ENCODE assay signal across 13 cellular contexts in genomic region chr10:58775960-58776574, GRCh38.
DNase-seq lines count a peak whose midpoint lies in the region; ATAC-seq and TF ChIP-seq lines count a peak whose summit lies in the region.
"Had no signal": no experiment of that assay in that cellular context is flagged by ENCODE, and none has a peak within 500 bp of the region (broad histone marks: within the 10 kb centered on the region; RNA-seq: fewer than 3 reads in every experiment).

No MANE protein-coding gene starts in this region.

- H3K4me3 ChIP-seq in gastroesophageal sphincter (no peak overlapping the region), trophoblast cell (ENCODE audit: low read depth, low read length) (no peak overlapping the region), Caco-2 (ENCODE audit: low read depth, low read length) (no peak overlapping the region)
- H3K4me3 ChIP-seq: esophagus muscularis mucosa had no signal

- no peak overlapping the region for H3K9ac ChIP-seq in trophoblast cell (ENCODE audit: low read length)

- H3K4me1 Mint-ChIP-seq in Caco-2 (ENCODE audit: low read depth, unreplicated experiment) = peaks cover 17% of the 10 kb centered on the region
- H3K4me1 Mint-ChIP-seq in activated CD8-positive, alpha-beta memory T cell treated with anti-CD3 and anti-CD28 coated beads, Interleukin-2, amount 10 ng/mL, durations not matched to agents 7 days and 5 days = no peaks in the 10 kb centered on the region

- TF ChIP-seq POLR2A in gastroesophageal sphincter (IDR thresholded peaks at IDR 0.05) = no peak

- H3K23ac ChIP-seq in trophoblast cell (ENCODE audit: low read length) = no peak overlapping the region

- intact Hi-C loops in Caco-2 (cut with micrococcal nuclease; ENCODE audit: unreplicated experiment) = no loop called here

- no peak overlapping the region for H4K8ac ChIP-seq in trophoblast cell (ENCODE audit: low read depth, low read length)

- H3K27me3 ChIP-seq in gastroesophageal sphincter (no peaks in the 10 kb centered on the region), trophoblast cell (ENCODE audit: insufficient read depth, low read length) (no peaks in the 10 kb centered on the region), Caco-2 (replicated peaks; ENCODE audit: control insufficient read depth, insufficient read depth, low read length) (no peaks in the 10 kb centered on the region)
- H3K27me3 ChIP-seq: esophagus muscularis mucosa had no signal

- no peak overlapping the region for H4K12ac ChIP-seq in trophoblast cell (ENCODE audit: low read depth, low read length)

- ATAC-seq in SK-N-SH treated with all-trans-retinoic acid at 6 μM for 48 hours (peak; percentile 75), gastroesophageal sphincter (peak; percentile 80)
- ATAC-seq in activated CD8-positive, alpha-beta memory T cell treated with anti-CD3 and anti-CD28 coated beads, Interleukin-2, amount 10 ng/mL, durations not matched to agents 7 days and 5 days = no peak
- ATAC-seq: stimulated activated naive CD8-positive, alpha-beta T cell treated with anti-CD3 and anti-CD28 coated beads, Interleukin-15, Interleukin-2, amounts not matched to agents 100 U/mL and 50 U/mL, for 24 hours had no signal

- H2AK5ac ChIP-seq in trophoblast cell (ENCODE audit: low read length) = no peak overlapping the region

- H2BK5ac ChIP-seq in trophoblast cell (ENCODE audit: low read depth, low read length, poor library complexity) = peak overlapping the region; percentile 31

- H2BK120ac ChIP-seq in trophoblast cell (ENCODE audit: insufficient read depth, low read length, poor library complexity) = no peak overlapping the region

- H4K91ac ChIP-seq in trophoblast cell (ENCODE audit: low read depth, low read length) = no peak overlapping the region

- no peaks in the 10 kb centered on the region for H3K27me3 Mint-ChIP-seq in Caco-2 (ENCODE audit: insufficient read depth, unreplicated experiment)
- no peaks in the 10 kb centered on the region for H3K27me3 Mint-ChIP-seq in activated CD8-positive, alpha-beta memory T cell treated with anti-CD3 and anti-CD28 coated beads, Interleukin-2, amount 10 ng/mL, durations not matched to agents 7 days and 5 days

- peak overlapping the region in 1 of 4 donors; percentile 4 for H3K27ac ChIP-seq in gastroesophageal sphincter
- H3K27ac ChIP-seq in trophoblast cell (ENCODE audit: low read depth, low read length) = peak overlapping the region; percentile 25

- 39 to 59% methylated on average over 4 of the region's 4 CpGs for WGBS in gastroesophageal sphincter (ENCODE audit: low coverage in 1 of 2), 2 donors
- WGBS in trophoblast cell (ENCODE audit: extremely low coverage, insufficient coverage, insufficient read length) = no CpG with 5 or more reads among the region's 4 CpGs

- H2AFZ ChIP-seq in trophoblast cell (ENCODE audit: insufficient read depth, low read length, poor library complexity) = no peak overlapping the region

- no peak overlapping the region for H2BK12ac ChIP-seq in trophoblast cell (ENCODE audit: low read length)

- H3K36me3 ChIP-seq in gastroesophageal sphincter = no peaks in the 10 kb centered on the region
- H3K36me3 ChIP-seq in trophoblast cell (ENCODE audit: control insufficient read depth in 1 of 2, insufficient read depth in 2 of 2, low read length in 2 of 2) = no peaks in the 10 kb centered on the region
- no peaks in the 10 kb centered on the region for H3K36me3 ChIP-seq in Caco-2 (ENCODE audit: control insufficient read depth, insufficient read depth, low read length)
- H3K36me3 ChIP-seq: esophagus muscularis mucosa had no signal

- peaks cover 3 to 32% (median 5%) of the 10 kb centered on the region in 3 donors for H3K4me1 ChIP-seq in gastroesophageal sphincter
- peaks cover 4 to 5% of the 10 kb centered on the region in 2 experiments for H3K4me1 ChIP-seq in trophoblast cell (ENCODE audit: control insufficient read depth in 1 of 2, insufficient read depth in 2 of 2, low read length in 2 of 2)
- H3K4me1 ChIP-seq in Caco-2 = peaks cover 11% of the 10 kb centered on the region

- H3K79me2 ChIP-seq in trophoblast cell (ENCODE audit: control insufficient read depth, insufficient read depth, low read length, poor library complexity) = no peaks in the 10 kb centered on the region

- H3K9me3 Mint-ChIP-seq in Caco-2 (ENCODE audit: unreplicated experiment) = no peaks in the 10 kb centered on the region
- H3K9me3 Mint-ChIP-seq in activated CD8-positive, alpha-beta memory T cell treated with anti-CD3 and anti-CD28 coated beads, Interleukin-2, amount 10 ng/mL, durations not matched to agents 7 days and 5 days (ENCODE audit: low read depth) = no peaks in the 10 kb centered on the region

- H3K4ac ChIP-seq in trophoblast cell (ENCODE audit: low read depth, low read length) = no peak overlapping the region

- TF ChIP-seq CTCF in gastroesophageal sphincter (IDR thresholded peaks at IDR 0.05) (no peak), Caco-2 (IDR thresholded peaks at IDR 0.05; ENCODE audit: insufficient read depth in 1 of 2, low read depth in 1 of 2, low read length in 1 of 2, severe bottlenecking in 1 of 2, unreplicated experiment in 1 of 2) (no peak)

- DNase-seq in ELR (ENCODE audit: low read depth) = peak; percentile 66
- DNase-seq in trophoblast cell = peak; percentile 32 to 71
- DNase-seq in NCI-H526 (lab: John Stamatoyannopoulos, UW) = no peak
- DNase-seq in Caco-2 = no peak
- DNase-seq in pons (ENCODE audit: low spot score) = no peak
- DNase-seq in activated CD8-positive, alpha-beta memory T cell treated with anti-CD3 and anti-CD28 coated beads, Interleukin-2, amount 10 ng/mL, durations not matched to agents 7 days and 5 days = no peak
- DNase-seq: GOT3; occipital lobe; stimulated activated CD4-positive, alpha-beta T cell treated with anti-CD3 and anti-CD28 coated beads, Interleukin-4, amount 100 ng/mL, for 1 hour; stimulated activated naive CD8-positive, alpha-beta T cell treated with anti-CD3 and anti-CD28 coated beads, Interleukin-15, Interleukin-2, amounts not matched to agents 100 U/mL and 50 U/mL, for 24 hours had no signal

- no TSS peak for BruUV-seq in Caco-2 (replicated peaks; lab: Mats Ljungman, UMichigan)

- H3K9me3 ChIP-seq in gastroesophageal sphincter (no peaks in the 10 kb centered on the region), trophoblast cell (ENCODE audit: insufficient read depth, low read depth, low read length) (no peaks in the 10 kb centered on the region), Caco-2 (no peaks in the 10 kb centered on the region)
- H3K9me3 ChIP-seq: esophagus muscularis mucosa had no signal

- peak overlapping the region; percentile 20 for H3K4me2 ChIP-seq in trophoblast cell (ENCODE audit: low read length)

- POLR2A ChIA-PET in Caco-2 (lab: Charles Lee) = no interaction called here

- no peaks in the 10 kb centered on the region for H3K36me3 Mint-ChIP-seq in Caco-2 (ENCODE audit: insufficient read depth, unreplicated experiment)
- H3K36me3 Mint-ChIP-seq in activated CD8-positive, alpha-beta memory T cell treated with anti-CD3 and anti-CD28 coated beads, Interleukin-2, amount 10 ng/mL, durations not matched to agents 7 days and 5 days = no peaks in the 10 kb centered on the region

- TF ChIP-seq EP300 in gastroesophageal sphincter (IDR thresholded peaks at IDR 0.05) = no peak

- H3K18ac ChIP-seq in trophoblast cell (ENCODE audit: low read length) = no peak overlapping the region

- no peak overlapping the region for H3K14ac ChIP-seq in trophoblast cell (ENCODE audit: low read length)

- H3K4me3 Mint-ChIP-seq in Caco-2 (ENCODE audit: unreplicated experiment) = no peak overlapping the region
- no peak overlapping the region for H3K4me3 Mint-ChIP-seq in activated CD8-positive, alpha-beta memory T cell treated with anti-CD3 and anti-CD28 coated beads, Interleukin-2, amount 10 ng/mL, durations not matched to agents 7 days and 5 days

- H3K27ac Mint-ChIP-seq in Caco-2 (ENCODE audit: unreplicated experiment) = no peak overlapping the region
- H3K27ac Mint-ChIP-seq in activated CD8-positive, alpha-beta memory T cell treated with anti-CD3 and anti-CD28 coated beads, Interleukin-2, amount 10 ng/mL, durations not matched to agents 7 days and 5 days = no peak overlapping the region

- no peaks in the 10 kb centered on the region for H3K79me1 ChIP-seq in trophoblast cell (ENCODE audit: low read length)

- CTCF ChIA-PET in Caco-2 (lab: Charles Lee) = no interaction called here
- CTCF ChIA-PET in activated CD8-positive, alpha-beta memory T cell treated with anti-CD3 and anti-CD28 coated beads, Interleukin-2, amount 10 ng/mL, durations not matched to agents 7 days and 5 days (lab: Charles Lee) = interaction anchor here (0.9 kb wide), 1 partner anchor 847 kb away, joined by 3 read pairs; no protein-coding TSS in a partner anchor

TF ChIP-seq in SK-N-SH treated with all-trans-retinoic acid at 6 μM for 48 hours, 23 proteins besides CTCF, POLR2A, EP300 and RAD21 (continues in another document):
- TF ChIP-seq ISL1 (CRISPR knock-in tag; IDR thresholded peaks at IDR 0.05) (no peak), ZNF8 (CRISPR knock-in tag; IDR thresholded peaks at IDR 0.05) (no peak), ZFP30 (CRISPR knock-in tag; IDR thresholded peaks at IDR 0.05) (no peak), CSDC2 (CRISPR knock-in tag; IDR thresholded peaks at IDR 0.05) (no peak), ESRRG (CRISPR knock-in tag; IDR thresholded peaks at IDR 0.05) (no peak), TSHZ2 (CRISPR knock-in tag; IDR thresholded peaks at IDR 0.05) (no peak), TOX (CRISPR knock-in tag; IDR thresholded peaks at IDR 0.05; ENCODE audit: borderline replicate concordance) (no peak), ZNF565 (CRISPR knock-in tag; conservative IDR thresholded peaks at IDR 0.05; ENCODE audit: low read depth) (no peak)

Comparison
In these comparisons a context has a peak if more than half of its experiments do, and no peak if none do; other contexts are left out.
1. DNase-seq: peak in ELR (single experiment) and trophoblast cell (2 of 2); none in NCI-H526 (0 of 2), Caco-2 (0 of 2), pons (single experiment) and activated CD8-positive, alpha-beta memory T cell treated with anti-CD3 and anti-CD28 coated beads, Interleukin-2, amount 10 ng/mL, durations not matched to agents 7 days and 5 days (single experiment).